Comparison of ENCODE assay signal across 8 cellular contexts in the genomic region with DNA sequence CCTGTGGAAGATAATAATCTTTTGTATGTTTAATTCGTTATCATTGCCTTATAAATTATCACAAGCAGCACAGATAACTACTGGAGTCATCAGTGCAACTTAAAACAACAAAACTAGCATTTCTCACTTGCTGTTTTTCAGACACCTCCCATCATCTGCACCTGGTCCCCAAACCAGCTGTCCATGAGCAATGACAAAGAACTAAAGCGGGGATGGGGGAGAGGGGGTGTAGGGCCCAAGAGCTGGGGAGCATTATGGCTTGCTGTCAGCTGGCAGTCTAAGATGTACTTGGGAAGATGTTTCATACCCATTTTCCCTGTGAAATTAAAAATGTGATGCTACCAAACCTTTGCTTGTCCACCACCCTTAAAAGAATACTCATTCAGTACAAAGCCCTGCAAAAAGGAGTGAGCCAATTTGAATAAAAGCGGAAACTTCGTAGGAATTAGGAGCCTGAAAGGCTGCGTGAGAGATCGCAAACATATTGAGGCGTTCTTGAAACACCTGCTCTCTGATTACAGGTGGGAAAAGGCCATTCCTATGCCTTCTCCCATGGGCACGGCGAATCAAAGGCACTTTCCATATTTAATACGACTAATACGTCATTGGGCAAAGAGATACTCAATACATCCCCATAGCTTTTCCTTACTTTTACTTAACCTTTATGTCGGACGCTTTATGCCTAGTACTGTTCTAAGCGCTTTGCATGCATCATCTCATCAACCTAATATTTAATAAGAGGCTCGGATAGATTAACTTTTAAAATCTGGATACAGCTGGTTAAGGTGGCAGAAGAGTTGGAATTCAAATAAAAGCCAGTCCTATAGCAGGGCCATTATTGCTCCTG. TPM values are rescaled to one million over a fixed set of nuclear protein-coding genes. Genes with fewer than 3 reads are reported as not detected.
DNase-seq lines count a peak whose midpoint lies in the region; ATAC-seq and TF ChIP-seq lines count a peak whose summit lies in the region.

No MANE protein-coding gene starts in this region.

- peaks cover 90% of the 10 kb centered on the region for H3F3A ChIP-seq in neural progenitor cell (ENCODE audit: low read depth)

- peaks cover 73% of the 10 kb centered on the region for H3K4me1 Mint-ChIP-seq in activated T-cell treated with anti-CD3 and anti-CD28 coated beads, Interleukin-2, amount 50 U/mL, for 24 hours (ENCODE audit: low read depth)
- peaks cover 21 to 38% of the 10 kb centered on the region in 2 donors for H3K4me1 Mint-ChIP-seq in effector memory CD8-positive, alpha-beta T cell (ENCODE audit: low read depth in 2 of 2)
- H3K4me1 Mint-ChIP-seq in neural progenitor cell = peaks cover 93% of the 10 kb centered on the region

- peaks cover 85% of the 10 kb centered on the region for H3K4me1 ChIP-seq in OCI-LY7 (ENCODE audit: insufficient read depth, low read length, poor library complexity, severe bottlenecking)
- peaks cover 26% of the 10 kb centered on the region for H3K4me1 ChIP-seq in neural progenitor cell

- peaks cover 66% of the 10 kb centered on the region for H3K36me3 Mint-ChIP-seq in activated T-cell treated with anti-CD3 and anti-CD28 coated beads, Interleukin-2, amount 50 U/mL, for 24 hours (ENCODE audit: low read depth)
- peaks cover 17% of the 10 kb centered on the region for H3K36me3 Mint-ChIP-seq in effector memory CD8-positive, alpha-beta T cell (ENCODE audit: insufficient read depth)
- peaks cover 6% of the 10 kb centered on the region for H3K36me3 Mint-ChIP-seq in neural progenitor cell

- no peaks in the 10 kb centered on the region for H3K9me3 ChIP-seq in OCI-LY7 (ENCODE audit: low read length)
- no peaks in the 10 kb centered on the region for H3K9me3 ChIP-seq in neural progenitor cell (ENCODE audit: low read depth)

- peaks cover 21% of the 10 kb centered on the region; the same call in 1 of the 2 replicates for H4K20me1 ChIP-seq in OCI-LY7 (ENCODE audit: insufficient read depth, low read length)
- H4K20me1 ChIP-seq in neural progenitor cell (ENCODE audit: low read depth) = peaks cover 42% of the 10 kb centered on the region

- BruUV-seq in OCI-LY7 (replicated peaks; lab: Mats Ljungman, UMichigan) = TSS peak; percentile 53

- H3K27me3 ChIP-seq in neural progenitor cell = no peaks in the 10 kb centered on the region

- peak overlapping the region; percentile 90 for H3K4me2 ChIP-seq in OCI-LY7 (ENCODE audit: low read length)
- H3K4me2 ChIP-seq in neural progenitor cell = peak overlapping the region; percentile 86

- no peak for TF ChIP-seq CTCF in OCI-LY7 (conservative IDR thresholded peaks at IDR 0.05; ENCODE audit: low read length)
- no peak for TF ChIP-seq CTCF in neural progenitor cell (IDR thresholded peaks at IDR 0.05)

- ATAC-seq in effector memory CD8-positive, alpha-beta T cell (replicated peaks) = no peak
- no peak for ATAC-seq in esophagus mucosa

- H3K4me3 Mint-ChIP-seq in activated T-cell treated with anti-CD3 and anti-CD28 coated beads, Interleukin-2, amount 50 U/mL, for 24 hours = peak overlapping the region; percentile 96
- peak overlapping the region; percentile 93 to 96 for H3K4me3 Mint-ChIP-seq in effector memory CD8-positive, alpha-beta T cell
- H3K4me3 Mint-ChIP-seq in neural progenitor cell = peak overlapping the region; percentile 96

- H3K79me2 ChIP-seq in OCI-LY7 (ENCODE audit: insufficient read depth, low read depth, low read length) = peaks cover 33% of the 10 kb centered on the region
- H3K79me2 ChIP-seq in neural progenitor cell (ENCODE audit: low read depth) = peaks cover 50% of the 10 kb centered on the region

- peak overlapping the region; percentile 100 for H3K27ac Mint-ChIP-seq in activated T-cell treated with anti-CD3 and anti-CD28 coated beads, Interleukin-2, amount 50 U/mL, for 24 hours
- peak overlapping the region; percentile 99 for H3K27ac Mint-ChIP-seq in effector memory CD8-positive, alpha-beta T cell
- peak overlapping the region; percentile 100 for H3K27ac Mint-ChIP-seq in neural progenitor cell

- no peaks in the 10 kb centered on the region for H3K9me3 Mint-ChIP-seq in activated T-cell treated with anti-CD3 and anti-CD28 coated beads, Interleukin-2, amount 50 U/mL, for 24 hours
- H3K9me3 Mint-ChIP-seq in effector memory CD8-positive, alpha-beta T cell = no peaks in the 10 kb centered on the region
- no peaks in the 10 kb centered on the region for H3K9me3 Mint-ChIP-seq in neural progenitor cell

- DNase-seq in activated T-cell treated with anti-CD3 and anti-CD28 coated beads, Interleukin-2, amount 50 U/mL, for 24 hours = no peak
- DNase-seq in activated T-cell treated with anti-CD3 and anti-CD28 coated beads for 4 hours = no peak
- peak; percentile 52 for DNase-seq in OCI-LY7 (ENCODE audit: low spot score)
- DNase-seq in effector memory CD8-positive, alpha-beta T cell = no peak
- no peak for DNase-seq in neural progenitor cell (ENCODE audit: low spot score)
- no peak for DNase-seq in NOMO-1 (lab: John Stamatoyannopoulos, UW; ENCODE audit: unreplicated experiment in 2 of 2)
- DNase-seq in stimulated activated CD4-positive, alpha-beta T cell treated with anti-CD3 and anti-CD28 coated beads, Interleukin-4, amount 100 ng/mL, for 24 hours = no peak

- H3K27me3 Mint-ChIP-seq in activated T-cell treated with anti-CD3 and anti-CD28 coated beads, Interleukin-2, amount 50 U/mL, for 24 hours = no peaks in the 10 kb centered on the region
- no peaks in the 10 kb centered on the region for H3K27me3 Mint-ChIP-seq in effector memory CD8-positive, alpha-beta T cell
- H3K27me3 Mint-ChIP-seq in neural progenitor cell (ENCODE audit: insufficient read depth, low read depth) = peaks cover 4% of the 10 kb centered on the region

- peak overlapping the region; percentile 72 for H3K4me3 ChIP-seq in OCI-LY7 (ENCODE audit: low read depth, low read length, poor library complexity, severe bottlenecking)
- H3K4me3 ChIP-seq in neural progenitor cell = peak overlapping the region; percentile 62

- H2AFZ ChIP-seq in OCI-LY7 (ENCODE audit: low read length) (peak overlapping the region; percentile 41), neural progenitor cell (replicated peaks) (no peak overlapping the region)

- H3K27ac ChIP-seq in OCI-LY7 (ENCODE audit: low read depth, low read length, poor library complexity, severe bottlenecking) (peak overlapping the region; percentile 80), neural progenitor cell (peak overlapping the region; percentile 97)

- POLR2A ChIA-PET in OCI-LY7 (lab: Charles Lee) = interaction anchor here (0.6 to 4.8 kb wide), 12 partner anchors 10 to 503 kb away, joined by 3 to 32 read pairs (median 3); no protein-coding TSS in a partner anchor

- intact Hi-C loops in OCI-LY7 (cut with micrococcal nuclease; ENCODE audit: unreplicated experiment) = loop anchor here (1.0 to 5.0 kb wide), 3 partner anchors 30 to 606 kb away; no protein-coding TSS in a partner anchor

- CTCF ChIA-PET in OCI-LY7 (lab: Charles Lee; ENCODE audit: unreplicated experiment) = interaction anchor here (0.6 to 2.3 kb wide), 6 partner anchors 17 to 61 kb away, joined by 3 to 8 read pairs (median 4); no protein-coding TSS in a partner anchor

- H3K9me2 ChIP-seq in OCI-LY7 (ENCODE audit: insufficient read depth, low read length) = no peaks in the 10 kb centered on the region

- H3K9ac ChIP-seq in neural progenitor cell = peak overlapping the region; percentile 81

- H3K36me3 ChIP-seq in OCI-LY7 (ENCODE audit: insufficient read depth, low read length) (peaks cover 39% of the 10 kb centered on the region), neural progenitor cell (no peaks in the 10 kb centered on the region)

RNA-seq across cellular contexts. Expression of a gene that starts 31.0 kb away (rescaled TPM):
- total RNA-seq in OCI-LY7 (2014; rRNA removed; shearing (Covaris generic)) = 50.1 and 52.5 TPM in 2 replicates
- total RNA-seq in OCI-LY7 (2022) (68.0 and 72.8 TPM in 2 replicates), neural progenitor cell (ENCODE audit: low replicate concordance) (87.7 and 124 TPM in 2 replicates), esophagus mucosa (29.0 TPM)
